Comparison of ENCODE assay signal across 12 cellular contexts in the genomic region with DNA sequence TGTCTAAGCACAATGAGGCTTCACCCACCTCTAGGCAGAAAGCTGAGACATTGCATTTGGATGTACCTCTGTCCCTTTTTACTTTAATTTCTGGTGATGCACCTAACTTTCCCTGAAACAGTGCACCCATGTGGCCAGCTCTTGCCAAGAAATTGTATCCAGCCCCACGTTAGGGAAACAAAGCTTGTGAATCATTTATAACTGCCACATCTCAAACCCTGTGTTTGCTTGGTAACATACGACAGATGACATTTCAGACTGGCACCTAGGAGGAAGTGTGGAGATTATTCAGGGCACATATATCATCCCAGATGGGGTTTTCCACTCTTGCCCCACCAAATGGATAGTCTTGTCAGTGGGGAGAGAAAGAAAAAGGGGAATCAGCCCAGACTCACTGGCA. TPM values are rescaled to one million over a fixed set of nuclear protein-coding genes. Genes with fewer than 3 reads are reported as not detected.
DNase-seq lines count a peak whose midpoint lies in the region; ATAC-seq and TF ChIP-seq lines count a peak whose summit lies in the region.
"Had no signal": no experiment of that assay in that cellular context is flagged by ENCODE, and none has a peak within 500 bp of the region (broad histone marks: within the 10 kb centered on the region; RNA-seq: fewer than 3 reads in every experiment).

No MANE protein-coding gene starts in this region.

- H3K79me1 ChIP-seq in IMR-90 (ENCODE audit: low read depth in 1 of 2, low read length in 2 of 2) = peaks cover 23 to 68% of the 10 kb centered on the region in 2 experiments

- H3K14ac ChIP-seq in IMR-90 (replicated peaks; ENCODE audit: low read depth, low read length) = no peak overlapping the region

- peaks cover 29% of the 10 kb centered on the region for H3K4me1 ChIP-seq in IMR-90 (ENCODE audit: control insufficient read depth, insufficient read depth, low read length)
- peaks cover 57% of the 10 kb centered on the region for H3K4me1 ChIP-seq in vagina
- peaks cover 55 to 91% (median 79%) of the 10 kb centered on the region in 4 donors for H3K4me1 ChIP-seq in stomach

- TF ChIP-seq RAD21 in IMR-90 (IDR thresholded peaks at IDR 0.05; ENCODE audit: low read length) = peak; percentile 16; the same call in 1 of the 2 replicates

- H2AK5ac ChIP-seq in IMR-90 (ENCODE audit: low read depth, low read length) = no peak overlapping the region

- no peaks in the 10 kb centered on the region for H3K27me3 Mint-ChIP-seq in activated naive CD8-positive, alpha-beta T cell treated with anti-CD3 and anti-CD28 coated beads, Interleukin-2, amount 50 U/mL, for 24 hours
- no peaks in the 10 kb centered on the region for H3K27me3 Mint-ChIP-seq in nephron (ENCODE audit: low read depth)
- H3K27me3 Mint-ChIP-seq: IgD-negative memory B cell, T-helper 17 cell had no signal

- no peak overlapping the region for H2BK15ac ChIP-seq in IMR-90 (ENCODE audit: low read depth, low read length)

- H4K91ac ChIP-seq in IMR-90 (ENCODE audit: insufficient read depth, low read depth, low read length) = no peak overlapping the region

- H3K18ac ChIP-seq in IMR-90 (ENCODE audit: low read depth, low read length) = no peak overlapping the region

- no peak overlapping the region for H4K5ac ChIP-seq in IMR-90 (ENCODE audit: low read depth, low read length)

- H3K4ac ChIP-seq in IMR-90 (ENCODE audit: low read depth, low read length) = no peak overlapping the region

- H3K4me3 ChIP-seq in IMR-90 (ENCODE audit: insufficient read depth, low read depth, low read length) (no peak overlapping the region), vagina (no peak overlapping the region), stomach (no peak overlapping the region)
- H3K4me3 ChIP-seq: BLaER1 had no signal

- H3K23ac ChIP-seq in IMR-90 (ENCODE audit: low read depth, low read length) = no peak overlapping the region

- no peak for TF ChIP-seq EP300 in stomach (IDR thresholded peaks at IDR 0.05)

- no peak for ATAC-seq in IMR-90 (ENCODE audit: low read depth)
- ATAC-seq in activated naive CD8-positive, alpha-beta T cell treated with anti-CD3 and anti-CD28 coated beads, Interleukin-2, amount 50 U/mL, for 24 hours = no peak
- ATAC-seq: T-helper 17 cell had no signal

- H3K56ac ChIP-seq in IMR-90 (ENCODE audit: extremely low read depth, insufficient read depth, low read length) = no peak overlapping the region

- peak overlapping the region; percentile 27 for H3K27ac Mint-ChIP-seq in activated naive CD8-positive, alpha-beta T cell treated with anti-CD3 and anti-CD28 coated beads, Interleukin-2, amount 50 U/mL, for 24 hours
- H3K27ac Mint-ChIP-seq in nephron = no peak overlapping the region
- H3K27ac Mint-ChIP-seq: T-helper 17 cell had no signal

- H3K9me1 ChIP-seq in IMR-90 (ENCODE audit: insufficient read depth, low read length) = peaks cover 13% of the 10 kb centered on the region; the same call in 1 of the 2 replicates

- no CpG with 5 or more reads among the region's 2 CpGs for WGBS in IMR-90 (ENCODE audit: extremely low coverage in 2 of 2, insufficient read length in 1 of 2), 2 experiments
- 13 to 36% (median 17%) methylated on average over 2 of the region's 2 CpGs for WGBS in stomach, 5 donors

- H2BK120ac ChIP-seq in IMR-90 (ENCODE audit: low read depth, low read length) = no peak overlapping the region

- no peak overlapping the region for H2BK5ac ChIP-seq in IMR-90 (ENCODE audit: low read depth, low read length, poor library complexity, severe bottlenecking)

- peaks cover 60% of the 10 kb centered on the region for H3K4me1 Mint-ChIP-seq in activated naive CD8-positive, alpha-beta T cell treated with anti-CD3 and anti-CD28 coated beads, Interleukin-2, amount 50 U/mL, for 24 hours
- H3K4me1 Mint-ChIP-seq in nephron = peaks cover 36% of the 10 kb centered on the region

- H3K4me3 Mint-ChIP-seq in activated naive CD8-positive, alpha-beta T cell treated with anti-CD3 and anti-CD28 coated beads, Interleukin-2, amount 50 U/mL, for 24 hours = peak overlapping the region; percentile 8
- peak overlapping the region; percentile 55 to 71 (median 68) for H3K4me3 Mint-ChIP-seq in nephron
- H3K4me3 Mint-ChIP-seq: T-helper 17 cell had no signal

- H2BK20ac ChIP-seq in IMR-90 (ENCODE audit: low read depth, low read length) = no peak overlapping the region

- peaks cover 18% of the 10 kb centered on the region for H3K36me3 Mint-ChIP-seq in activated naive CD8-positive, alpha-beta T cell treated with anti-CD3 and anti-CD28 coated beads, Interleukin-2, amount 50 U/mL, for 24 hours (ENCODE audit: low read depth)
- H3K36me3 Mint-ChIP-seq in nephron (ENCODE audit: low read depth) = peaks cover 14% of the 10 kb centered on the region
- H3K36me3 Mint-ChIP-seq: IgD-negative memory B cell had no signal

- CTCF ChIA-PET in IMR-90 (lab: Yijun Ruan, JAX) = interaction anchor here (0.8 kb wide), 1 partner anchor 9 kb away, joined by 3 read pairs; no protein-coding TSS in a partner anchor

- dilution Hi-C loops in IMR-90 (cut with HindIII; ENCODE audit: low sequenced_read_pairs, unreplicated experiment) = no loop called here

- no peak overlapping the region for H3K4me2 ChIP-seq in IMR-90 (ENCODE audit: low read depth, low read length)

- no peak overlapping the region for H2AFZ ChIP-seq in IMR-90 (replicated peaks; ENCODE audit: low read length, poor library complexity)

- no peak for TF ChIP-seq POLR2A in IMR-90 (IDR thresholded peaks at IDR 0.05; ENCODE audit: low read depth, low read length)
- TF ChIP-seq POLR2A in vagina (IDR thresholded peaks at IDR 0.05) = no peak
- no peak for TF ChIP-seq POLR2A in stomach (IDR thresholded peaks at IDR 0.05)

- in situ Hi-C loops in IMR-90 (cut with MboI; ENCODE audit: low sequenced_read_pairs) = no loop called here

- no peak overlapping the region for H3K9ac ChIP-seq in IMR-90 (ENCODE audit: low read depth, low read length)

- no peaks in the 10 kb centered on the region for H3K9me3 Mint-ChIP-seq in activated naive CD8-positive, alpha-beta T cell treated with anti-CD3 and anti-CD28 coated beads, Interleukin-2, amount 50 U/mL, for 24 hours
- H3K9me3 Mint-ChIP-seq in nephron = no peaks in the 10 kb centered on the region
- H3K9me3 Mint-ChIP-seq: IgD-negative memory B cell had no signal

- H2AK9ac ChIP-seq in IMR-90 (replicated peaks; ENCODE audit: low read depth, low read length, poor library complexity) = no peak overlapping the region

- DNase-seq in NCI-H526 (lab: John Stamatoyannopoulos, UW) (peak; percentile 6 to 33), NCI-H526 treated with DMSO at 0.1 percent for 48 hours (lab: John Stamatoyannopoulos, UW) (no peak), IMR-90 (peak; percentile 29), NCI-H524 treated with DMSO at 0.1 percent for 48 hours (lab: John Stamatoyannopoulos, UW) (no peak), vagina (ENCODE audit: extremely low spot score in 2 of 2) (no peak), stomach (no peak)
- DNase-seq in activated naive CD8-positive, alpha-beta T cell treated with anti-CD3 and anti-CD28 coated beads, Interleukin-2, amount 50 U/mL, for 24 hours = no peak
- DNase-seq: anterior cingulate cortex, T-helper 17 cell had no signal

- H4K8ac ChIP-seq in IMR-90 (ENCODE audit: low read depth in 2 of 2, low read length in 2 of 2) = no peak overlapping the region

- H3K36me3 ChIP-seq in IMR-90 (ENCODE audit: control insufficient read depth, insufficient read depth, low read length) = peaks cover 46% of the 10 kb centered on the region
- H3K36me3 ChIP-seq in vagina = peaks cover 0 to 31% of the 10 kb centered on the region in 2 donors
- peaks cover 42 to 59% (median 58%) of the 10 kb centered on the region in 4 donors for H3K36me3 ChIP-seq in stomach

- H3K27me3 ChIP-seq in IMR-90 (ENCODE audit: control insufficient read depth, insufficient read depth, low read length) (no peaks in the 10 kb centered on the region), vagina (no peaks in the 10 kb centered on the region), stomach (no peaks in the 10 kb centered on the region)
- H3K27me3 ChIP-seq: BLaER1 had no signal

- H3K27ac ChIP-seq in IMR-90 (ENCODE audit: insufficient read depth, low read length) (no peak overlapping the region), vagina (no peak overlapping the region), stomach (peak overlapping the region in 2 of 5 donors; percentile 23)
- H3K27ac ChIP-seq: BLaER1 had no signal

- BruUV-seq in IMR-90 (replicated peaks; lab: Mats Ljungman, UMichigan) = no TSS peak

- TF ChIP-seq CTCF in IMR-90 (conservative IDR thresholded peaks at IDR 0.05; ENCODE audit: low read depth, low read length) = peak; percentile 31; the same call in 1 of the 2 replicates
- peak in 1 of 3 experiments; percentile 13 for TF ChIP-seq CTCF in nephron (IDR thresholded peaks at IDR 0.05; ENCODE audit: unreplicated experiment in 3 of 3)
- TF ChIP-seq CTCF in vagina (IDR thresholded peaks at IDR 0.05) = no peak
- no peak for TF ChIP-seq CTCF in stomach (IDR thresholded peaks at IDR 0.05)

- intact Hi-C loops in IMR-90 (cut with micrococcal nuclease) (no loop called here), vagina (cut with DNase I) (no loop called here), stomach (cut with DNase I; ENCODE audit: low total_unique reads) (no loop called here)

- peaks cover 41% of the 10 kb centered on the region for H4K20me1 ChIP-seq in IMR-90 (ENCODE audit: insufficient read depth, low read length)

- POLR2A ChIA-PET in IMR-90 (lab: Charles Lee; ENCODE audit: unreplicated experiment) = interaction anchor here (0.6 to 1.0 kb wide), 2 partner anchors 16 to 88 kb away, joined by 3 read pairs; no protein-coding TSS in a partner anchor

- no peaks in the 10 kb centered on the region for H3K9me3 ChIP-seq in IMR-90 (ENCODE audit: control insufficient read depth, insufficient read depth, low read length)
- H3K9me3 ChIP-seq in vagina = no peaks in the 10 kb centered on the region
- H3K9me3 ChIP-seq in stomach = no peaks in the 10 kb centered on the region
- H3K9me3 ChIP-seq: BLaER1 had no signal

RNA-seq across cellular contexts. Expression of gene CYB561D2, which starts 2.1 kb away (rescaled TPM):
- total RNA-seq in IMR-90 (2012; rRNA removed) = 26.1 and 29.2 TPM in 2 replicates
- 31.7 and 41.5 TPM in 2 replicates for polyA plus RNA-seq in IMR-90 (2012; rRNA removed)
- polyA plus RNA-seq in IMR-90 (2012; cell fraction: cytosol; rRNA removed) = 28.2 and 48.4 TPM in 2 replicates
- polyA plus RNA-seq in IMR-90 (2012; cell fraction: nucleus; rRNA removed; ENCODE audit: low replicate concordance) = 41.4 and 73.4 TPM in 2 replicates
- 11.5 TPM for total RNA-seq in vagina
- total RNA-seq in stomach = 10 to 100 TPM in 2 of 5 donors, 1 to 10 TPM in 2, not detected in 1; 6.1 to 16.3 (median 10.3) TPM
- polyA plus RNA-seq in stomach = 10 to 100 TPM; 10.4 to 26.1 (median 17.4) TPM

RNA-seq across cellular contexts. Expression of gene NPRL2, which starts 2.2 kb away (rescaled TPM):
- 27.5 and 38.7 TPM in 2 replicates for total RNA-seq in IMR-90 (2012; rRNA removed)
- polyA plus RNA-seq in IMR-90 (2012; rRNA removed) = 38.3 and 38.5 TPM in 2 replicates
- polyA plus RNA-seq in IMR-90 (2012; cell fraction: cytosol; rRNA removed) = 25.2 and 33.3 TPM in 2 replicates
- polyA plus RNA-seq in IMR-90 (2012; cell fraction: nucleus; rRNA removed; ENCODE audit: low replicate concordance) = 62.9 and 100 TPM in 2 replicates
- total RNA-seq in vagina = 17.2 TPM
- 10 to 100 TPM in 3 of 5 donors, 1 to 10 TPM in 2; 4.5 to 75.0 (median 13.0) TPM for total RNA-seq in stomach
- polyA plus RNA-seq in stomach = 10 to 100 TPM; 20.8 to 27.6 (median 27.0) TPM

RNA-seq across cellular contexts. Expression of gene TMEM115, which starts 6.6 kb away (rescaled TPM):
- 35.3 and 35.6 TPM in 2 replicates for total RNA-seq in IMR-90 (2012; rRNA removed)
- 47.3 and 54.3 TPM in 2 replicates for polyA plus RNA-seq in IMR-90 (2012; rRNA removed)
- polyA plus RNA-seq in IMR-90 (2012; cell fraction: cytosol; rRNA removed) = 52.1 and 61.0 TPM in 2 replicates
- polyA plus RNA-seq in IMR-90 (2012; cell fraction: nucleus; rRNA removed; ENCODE audit: low replicate concordance) = 14.6 and 28.3 TPM in 2 replicates
- 51.1 TPM for total RNA-seq in vagina
- 100 to 1,000 TPM in 1 of 5 donors, 10 to 100 TPM in 4; 25.0 to 128 (median 27.4) TPM for total RNA-seq in stomach
- polyA plus RNA-seq in stomach = 10 to 100 TPM; 14.6 to 27.7 (median 14.7) TPM

RNA-seq across cellular contexts. Expression of gene ZMYND10, which starts 7.2 kb away (rescaled TPM):
- total RNA-seq in IMR-90 (2012; rRNA removed) (0.83 and 1.1 TPM in 2 replicates), vagina (0.74 TPM), stomach (10 to 100 TPM in 1 of 5 donors, under 1 TPM in 3, not detected in 1; 0.87 to 61.4 (median 0.91) TPM)
- polyA plus RNA-seq in IMR-90 (2012; rRNA removed) (1.1 and 1.4 TPM in 2 replicates), stomach (1 to 10 TPM in 2 of 3 donors, under 1 TPM in 1; 0.87 to 3.7 (median 1.2) TPM)
- polyA plus RNA-seq in IMR-90 (2012; cell fraction: cytosol; rRNA removed) = 1.3 and 2.1 TPM in 2 replicates
- 2.2 and 2.7 TPM in 2 replicates for polyA plus RNA-seq in IMR-90 (2012; cell fraction: nucleus; rRNA removed; ENCODE audit: low replicate concordance)
- polyA plus RNA-seq: IgD-negative memory B cell had no signal

RNA-seq across cellular contexts. Expression of gene RASSF1, which starts 12.1 kb away (rescaled TPM):
- total RNA-seq in IMR-90 (2012; rRNA removed) (17.4 and 18.3 TPM in 2 replicates), vagina (69.0 TPM), stomach (10 to 100 TPM; 16.5 to 33.2 (median 22.6) TPM)
- polyA plus RNA-seq in IMR-90 (2012; rRNA removed) (53.4 and 55.6 TPM in 2 replicates), stomach (10 to 100 TPM; 27.8 to 37.3 (median 29.6) TPM)
- polyA plus RNA-seq in IMR-90 (2012; cell fraction: cytosol; rRNA removed) = 48.6 and 60.5 TPM in 2 replicates
- 77.2 and 105 TPM in 2 replicates for polyA plus RNA-seq in IMR-90 (2012; cell fraction: nucleus; rRNA removed; ENCODE audit: low replicate concordance)

Comparison
In these comparisons a context has a peak if more than half of its experiments do, and no peak if none do; other contexts are left out.
1. DNase-seq: peak in NCI-H526 (2 of 2) and IMR-90 (single experiment); none in NCI-H526 treated with DMSO at 0.1 percent for 48 hours (single experiment), activated naive CD8-positive, alpha-beta T cell treated with anti-CD3 and anti-CD28 coated beads, Interleukin-2, amount 50 U/mL, for 24 hours (single experiment), NCI-H524 treated with DMSO at 0.1 percent for 48 hours (single experiment), vagina (0 of 2) and stomach (single experiment).